1 cellular context compared by ENCODE assay signal in the genomic region with DNA sequence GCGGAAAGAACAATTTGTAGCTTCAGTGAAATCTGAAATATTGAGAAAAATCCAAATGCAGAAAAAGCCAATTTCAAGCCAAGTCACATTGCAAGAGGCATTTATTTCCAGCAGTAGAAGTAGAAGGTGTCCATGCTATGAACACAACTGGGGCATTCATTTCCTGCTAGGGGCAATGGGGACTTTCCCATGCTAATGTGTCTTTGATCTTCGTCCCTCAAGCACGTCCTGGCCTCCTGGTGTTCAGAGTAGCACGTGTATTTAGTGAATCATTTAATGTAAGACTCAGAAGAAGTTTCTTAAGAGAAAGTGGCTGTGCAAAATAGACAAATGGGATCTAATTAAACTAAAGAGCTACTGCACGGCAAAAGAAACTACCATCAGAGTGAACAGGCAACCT.
TF ChIP-seq lines count a peak whose summit lies in the region.

No MANE protein-coding gene starts in this region.

TF ChIP-seq in GM23338, 12 proteins besides CTCF, POLR2A, EP300 and RAD21 (continued from another document):
- TF ChIP-seq, protein P1, sequence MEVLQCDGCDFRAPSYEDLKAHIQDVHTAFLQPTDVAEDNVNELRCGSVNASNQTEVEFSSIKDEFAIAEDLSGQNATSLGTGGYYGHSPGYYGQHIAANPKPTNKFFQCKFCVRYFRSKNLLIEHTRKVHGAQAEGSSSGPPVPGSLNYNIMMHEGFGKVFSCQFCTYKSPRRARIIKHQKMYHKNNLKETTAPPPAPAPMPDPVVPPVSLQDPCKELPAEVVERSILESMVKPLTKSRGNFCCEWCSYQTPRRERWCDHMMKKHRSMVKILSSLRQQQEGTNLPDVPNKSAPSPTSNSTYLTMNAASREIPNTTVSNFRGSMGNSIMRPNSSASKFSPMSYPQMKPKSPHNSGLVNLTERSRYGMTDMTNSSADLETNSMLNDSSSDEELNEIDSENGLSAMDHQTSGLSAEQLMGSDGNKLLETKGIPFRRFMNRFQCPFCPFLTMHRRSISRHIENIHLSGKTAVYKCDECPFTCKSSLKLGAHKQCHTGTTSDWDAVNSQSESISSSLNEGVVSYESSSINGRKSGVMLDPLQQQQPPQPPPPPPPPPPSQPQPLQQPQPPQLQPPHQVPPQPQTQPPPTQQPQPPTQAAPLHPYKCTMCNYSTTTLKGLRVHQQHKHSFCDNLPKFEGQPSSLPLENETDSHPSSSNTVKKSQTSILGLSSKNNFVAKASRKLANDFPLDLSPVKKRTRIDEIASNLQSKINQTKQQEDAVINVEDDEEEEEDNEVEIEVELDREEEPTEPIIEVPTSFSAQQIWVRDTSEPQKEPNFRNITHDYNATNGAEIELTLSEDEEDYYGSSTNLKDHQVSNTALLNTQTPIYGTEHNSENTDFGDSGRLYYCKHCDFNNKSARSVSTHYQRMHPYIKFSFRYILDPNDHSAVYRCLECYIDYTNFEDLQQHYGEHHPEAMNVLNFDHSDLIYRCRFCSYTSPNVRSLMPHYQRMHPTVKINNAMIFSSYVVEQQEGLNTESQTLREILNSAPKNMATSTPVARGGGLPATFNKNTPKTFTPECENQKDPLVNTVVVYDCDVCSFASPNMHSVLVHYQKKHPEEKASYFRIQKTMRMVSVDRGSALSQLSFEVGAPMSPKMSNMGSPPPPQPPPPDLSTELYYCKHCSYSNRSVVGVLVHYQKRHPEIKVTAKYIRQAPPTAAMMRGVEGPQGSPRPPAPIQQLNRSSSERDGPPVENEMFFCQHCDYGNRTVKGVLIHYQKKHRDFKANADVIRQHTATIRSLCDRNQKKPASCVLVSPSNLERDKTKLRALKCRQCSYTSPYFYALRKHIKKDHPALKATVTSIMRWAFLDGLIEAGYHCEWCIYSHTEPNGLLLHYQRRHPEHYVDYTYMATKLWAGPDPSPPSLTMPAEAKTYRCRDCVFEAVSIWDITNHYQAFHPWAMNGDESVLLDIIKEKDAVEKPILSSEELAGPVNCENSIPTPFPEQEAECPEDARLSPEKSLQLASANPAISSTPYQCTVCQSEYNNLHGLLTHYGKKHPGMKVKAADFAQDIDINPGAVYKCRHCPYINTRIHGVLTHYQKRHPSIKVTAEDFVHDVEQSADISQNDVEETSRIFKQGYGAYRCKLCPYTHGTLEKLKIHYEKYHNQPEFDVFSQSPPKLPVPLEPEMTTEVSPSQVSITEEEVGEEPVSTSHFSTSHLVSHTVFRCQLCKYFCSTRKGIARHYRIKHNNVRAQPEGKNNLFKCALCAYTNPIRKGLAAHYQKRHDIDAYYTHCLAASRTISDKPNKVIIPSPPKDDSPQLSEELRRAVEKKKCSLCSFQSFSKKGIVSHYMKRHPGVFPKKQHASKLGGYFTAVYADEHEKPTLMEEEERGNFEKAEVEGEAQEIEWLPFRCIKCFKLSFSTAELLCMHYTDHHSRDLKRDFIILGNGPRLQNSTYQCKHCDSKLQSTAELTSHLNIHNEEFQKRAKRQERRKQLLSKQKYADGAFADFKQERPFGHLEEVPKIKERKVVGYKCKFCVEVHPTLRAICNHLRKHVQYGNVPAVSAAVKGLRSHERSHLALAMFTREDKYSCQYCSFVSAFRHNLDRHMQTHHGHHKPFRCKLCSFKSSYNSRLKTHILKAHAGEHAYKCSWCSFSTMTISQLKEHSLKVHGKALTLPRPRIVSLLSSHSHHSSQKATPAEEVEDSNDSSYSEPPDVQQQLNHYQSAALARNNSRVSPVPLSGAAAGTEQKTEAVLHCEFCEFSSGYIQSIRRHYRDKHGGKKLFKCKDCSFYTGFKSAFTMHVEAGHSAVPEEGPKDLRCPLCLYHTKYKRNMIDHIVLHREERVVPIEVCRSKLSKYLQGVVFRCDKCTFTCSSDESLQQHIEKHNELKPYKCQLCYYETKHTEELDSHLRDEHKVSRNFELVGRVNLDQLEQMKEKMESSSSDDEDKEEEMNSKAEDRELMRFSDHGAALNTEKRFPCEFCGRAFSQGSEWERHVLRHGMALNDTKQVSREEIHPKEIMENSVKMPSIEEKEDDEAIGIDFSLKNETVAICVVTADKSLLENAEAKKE (CRISPR knock-in tag; IDR thresholded peaks at IDR 0.05) = no peak
- TF ChIP-seq ZNF114 (CRISPR knock-in tag; IDR thresholded peaks at IDR 0.05) = no peak
- TF ChIP-seq, protein P2, sequence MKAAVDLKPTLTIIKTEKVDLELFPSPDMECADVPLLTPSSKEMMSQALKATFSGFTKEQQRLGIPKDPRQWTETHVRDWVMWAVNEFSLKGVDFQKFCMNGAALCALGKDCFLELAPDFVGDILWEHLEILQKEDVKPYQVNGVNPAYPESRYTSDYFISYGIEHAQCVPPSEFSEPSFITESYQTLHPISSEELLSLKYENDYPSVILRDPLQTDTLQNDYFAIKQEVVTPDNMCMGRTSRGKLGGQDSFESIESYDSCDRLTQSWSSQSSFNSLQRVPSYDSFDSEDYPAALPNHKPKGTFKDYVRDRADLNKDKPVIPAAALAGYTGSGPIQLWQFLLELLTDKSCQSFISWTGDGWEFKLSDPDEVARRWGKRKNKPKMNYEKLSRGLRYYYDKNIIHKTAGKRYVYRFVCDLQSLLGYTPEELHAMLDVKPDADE (IDR thresholded peaks at IDR 0.05) = no peak
- TF ChIP-seq, protein P3, sequence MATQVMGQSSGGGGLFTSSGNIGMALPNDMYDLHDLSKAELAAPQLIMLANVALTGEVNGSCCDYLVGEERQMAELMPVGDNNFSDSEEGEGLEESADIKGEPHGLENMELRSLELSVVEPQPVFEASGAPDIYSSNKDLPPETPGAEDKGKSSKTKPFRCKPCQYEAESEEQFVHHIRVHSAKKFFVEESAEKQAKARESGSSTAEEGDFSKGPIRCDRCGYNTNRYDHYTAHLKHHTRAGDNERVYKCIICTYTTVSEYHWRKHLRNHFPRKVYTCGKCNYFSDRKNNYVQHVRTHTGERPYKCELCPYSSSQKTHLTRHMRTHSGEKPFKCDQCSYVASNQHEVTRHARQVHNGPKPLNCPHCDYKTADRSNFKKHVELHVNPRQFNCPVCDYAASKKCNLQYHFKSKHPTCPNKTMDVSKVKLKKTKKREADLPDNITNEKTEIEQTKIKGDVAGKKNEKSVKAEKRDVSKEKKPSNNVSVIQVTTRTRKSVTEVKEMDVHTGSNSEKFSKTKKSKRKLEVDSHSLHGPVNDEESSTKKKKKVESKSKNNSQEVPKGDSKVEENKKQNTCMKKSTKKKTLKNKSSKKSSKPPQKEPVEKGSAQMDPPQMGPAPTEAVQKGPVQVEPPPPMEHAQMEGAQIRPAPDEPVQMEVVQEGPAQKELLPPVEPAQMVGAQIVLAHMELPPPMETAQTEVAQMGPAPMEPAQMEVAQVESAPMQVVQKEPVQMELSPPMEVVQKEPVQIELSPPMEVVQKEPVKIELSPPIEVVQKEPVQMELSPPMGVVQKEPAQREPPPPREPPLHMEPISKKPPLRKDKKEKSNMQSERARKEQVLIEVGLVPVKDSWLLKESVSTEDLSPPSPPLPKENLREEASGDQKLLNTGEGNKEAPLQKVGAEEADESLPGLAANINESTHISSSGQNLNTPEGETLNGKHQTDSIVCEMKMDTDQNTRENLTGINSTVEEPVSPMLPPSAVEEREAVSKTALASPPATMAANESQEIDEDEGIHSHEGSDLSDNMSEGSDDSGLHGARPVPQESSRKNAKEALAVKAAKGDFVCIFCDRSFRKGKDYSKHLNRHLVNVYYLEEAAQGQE (IDR thresholded peaks at IDR 0.05; ENCODE audit: unreplicated experiment) = no peak
- no peak for TF ChIP-seq CREB1 (CRISPR knock-in tag; IDR thresholded peaks at IDR 0.05; ENCODE audit: low read depth)
- no peak for TF ChIP-seq EZH2phosphoT487 (IDR thresholded peaks at IDR 0.05; ENCODE audit: unreplicated experiment)
- TF ChIP-seq NANOG (IDR thresholded peaks at IDR 0.05; ENCODE audit: borderline replicate concordance) = no peak
- no peak for TF ChIP-seq STAT1 (IDR thresholded peaks at IDR 0.05; ENCODE audit: unreplicated experiment)
- TF ChIP-seq POLR2AphosphoS5 (IDR thresholded peaks at IDR 0.05; ENCODE audit: low read depth) = no peak
- no peak for TF ChIP-seq JUNB (IDR thresholded peaks at IDR 0.05; ENCODE audit: unreplicated experiment)
